In genomic region chr15:50328116-50328515, GRCh38 we compare ENCODE assay signal across 33 cellular contexts. TPM values are rescaled to one million over a fixed set of nuclear protein-coding genes. Genes with fewer than 3 reads are reported as not detected.
DNase-seq lines count a peak whose midpoint lies in the region; ATAC-seq, FAIRE-seq and TF ChIP-seq lines count a peak whose summit lies in the region.
"Had no signal": no experiment of that assay in that cellular context is flagged by ENCODE, and none has a peak within 500 bp of the region (broad histone marks: within the 10 kb centered on the region; RNA-seq: fewer than 3 reads in every experiment).

No MANE protein-coding gene starts in this region.

- DNase-seq in right lobe of liver, result no peak
- no peak for DNase-seq in HepG2 (ENCODE audit: low spot score)
- no peak for DNase-seq in glutamatergic neuron
- no peak for DNase-seq in left lobe of liver (ENCODE audit: low spot score)
- no peak for DNase-seq in ACHN
- DNase-seq in stimulated activated naive B cell treated with anti-CD40 and anti-IgM and Interleukin-4, amounts not matched to agents 10 μg/mL and 1 μg/mL and 100 μg/mL, for 72 hours, result no peak
- DNase-seq: 8988T; AML-193; BE2C; C1 segment of cervical spinal cord; Caco-2; Calu3; CD4-positive, alpha-beta memory T cell; CD4-positive, alpha-beta T cell; CD4-positive, CD25-positive, alpha-beta regulatory T cell; CD8-positive, alpha-beta memory T cell; CD8-positive, alpha-beta T cell; COR-L47; DMS 273 treated with DMSO at 0.1 percent for 48 hours; DMS153; DMS53; DMS79; DMS79 treated with DMSO at 0.1 percent for 48 hours; DND-41; EL had no signal

- H3K27ac Mint-ChIP-seq in glutamatergic neuron (ENCODE audit: unreplicated experiment), result no peak overlapping the region
- no peak overlapping the region for H3K27ac Mint-ChIP-seq in stimulated activated naive B cell treated with anti-CD40 and anti-IgM and Interleukin-4, amounts not matched to agents 10 μg/mL and 1 μg/mL and 100 μg/mL, for 72 hours
- H3K27ac Mint-ChIP-seq: B cell; CD14-positive monocyte; CD4-positive, alpha-beta T cell; CD4-positive, CD25-positive, alpha-beta regulatory T cell; CD8-positive, alpha-beta memory T cell; CD8-positive, alpha-beta T cell had no signal

- H3K9me3 Mint-ChIP-seq in glutamatergic neuron (ENCODE audit: unreplicated experiment), result peaks cover 2% of the 10 kb centered on the region
- no peaks in the 10 kb centered on the region for H3K9me3 Mint-ChIP-seq in stimulated activated naive B cell treated with anti-CD40 and anti-IgM and Interleukin-4, amounts not matched to agents 10 μg/mL and 1 μg/mL and 100 μg/mL, for 72 hours
- H3K9me3 Mint-ChIP-seq: CD14-positive monocyte; CD4-positive, alpha-beta memory T cell; CD4-positive, alpha-beta T cell; CD4-positive, CD25-positive, alpha-beta regulatory T cell; CD8-positive, alpha-beta memory T cell; CD8-positive, alpha-beta T cell had no signal

- POLR2A ChIA-PET in HepG2 (lab: Yijun Ruan, JAX), result no interaction called here

- H4K20me1 ChIP-seq in HepG2 (ENCODE audit: insufficient read depth, low read length), result no peaks in the 10 kb centered on the region

- no peak overlapping the region for H2AFZ ChIP-seq in HepG2 (ENCODE audit: low read length)

- ATAC-seq in right lobe of liver, result peak in 3 of 4 donors; percentile 41 to 58 (median 48)
- no peak for ATAC-seq in HepG2
- ATAC-seq in left lobe of liver, result peak; percentile 57
- ATAC-seq in stimulated activated naive B cell treated with anti-CD40 and anti-IgM and Interleukin-4, amounts not matched to agents 10 μg/mL and 1 μg/mL and 100 μg/mL, for 72 hours (replicated peaks), result no peak
- ATAC-seq: A549; CD8-positive, alpha-beta T cell had no signal

- TF ChIP-seq RAD21 in HepG2 (CRISPR knock-in tag; IDR thresholded peaks at IDR 0.05), result no peak

- in situ Hi-C loops in HepG2 (cut with HindIII; ENCODE audit: extremely low pct_ligation_motif_present, low pct_unique_long_range_greater_than_20kb) (no loop called here), ACHN (cut with HindIII; ENCODE audit: low pct_ligation_motif_present, low pct_unique_long_range_greater_than_20kb, low sequenced_read_pairs) (no loop called here)

- no peak for TF ChIP-seq POLR2A in right lobe of liver (IDR thresholded peaks at IDR 0.05)
- TF ChIP-seq POLR2A in HepG2 (IDR thresholded peaks at IDR 0.05; ENCODE audit: insufficient read depth in 1 of 2, low read depth in 2 of 2, low read length in 2 of 2), result no peak

- H3K36me3 ChIP-seq in right lobe of liver, result no peaks in the 10 kb centered on the region
- no peaks in the 10 kb centered on the region; a peak in 1 of 5 replicates for H3K36me3 ChIP-seq in HepG2 (replicated peaks in 1 of 2; ENCODE audit: control insufficient read depth in 1 of 2, insufficient read depth in 2 of 2, low read length in 2 of 2)
- H3K36me3 ChIP-seq: BE2C had no signal

- CTCF ChIA-PET in HepG2 (lab: Yijun Ruan, JAX; ENCODE audit: low intra/inter-chr PET ratio, low total read pairs), result no interaction called here

- peaks cover 2% of the 10 kb centered on the region for H3K27me3 Mint-ChIP-seq in glutamatergic neuron (ENCODE audit: unreplicated experiment)
- no peaks in the 10 kb centered on the region for H3K27me3 Mint-ChIP-seq in stimulated activated naive B cell treated with anti-CD40 and anti-IgM and Interleukin-4, amounts not matched to agents 10 μg/mL and 1 μg/mL and 100 μg/mL, for 72 hours
- H3K27me3 Mint-ChIP-seq: B cell; CD4-positive, alpha-beta memory T cell; CD4-positive, alpha-beta T cell; CD4-positive, CD25-positive, alpha-beta regulatory T cell; CD8-positive, alpha-beta memory T cell had no signal

- no TSS peak for BruUV-seq in HepG2 (replicated peaks; lab: Mats Ljungman, UMichigan)

- H3K79me2 ChIP-seq in HepG2 (ENCODE audit: insufficient read depth, low read length), result peaks cover 9% of the 10 kb centered on the region

- H3K9ac ChIP-seq in HepG2 (ENCODE audit: insufficient read depth, low read depth, low read length), result no peak overlapping the region
- H3K9ac ChIP-seq: BLaER1; BLaER1 treated with 17β-estradiol and CSF1 and Interleukin-3, amounts not matched to agents 10 nM and 100 nM had no signal

- peak overlapping the region; percentile 40 for H3K4me3 Mint-ChIP-seq in glutamatergic neuron (ENCODE audit: unreplicated experiment)
- no peak overlapping the region for H3K4me3 Mint-ChIP-seq in stimulated activated naive B cell treated with anti-CD40 and anti-IgM and Interleukin-4, amounts not matched to agents 10 μg/mL and 1 μg/mL and 100 μg/mL, for 72 hours
- H3K4me3 Mint-ChIP-seq: B cell; CD14-positive monocyte; CD4-positive, alpha-beta memory T cell; CD4-positive, alpha-beta T cell; CD4-positive, CD25-positive, alpha-beta regulatory T cell; CD8-positive, alpha-beta memory T cell; CD8-positive, alpha-beta T cell had no signal

- H3K4me1 ChIP-seq in right lobe of liver (no peaks in the 10 kb centered on the region), HepG2 (ENCODE audit: insufficient read depth, low read length) (no peaks in the 10 kb centered on the region)
- H3K4me1 ChIP-seq: A549, BE2C, Caco-2 had no signal

- no peak for FAIRE-seq in HepG2 (lab: Jason Lieb, UNC)
- FAIRE-seq: A549, D721Med had no signal

- intact Hi-C loops in right lobe of liver (cut with DNase I) (no loop called here), HepG2 (cut with micrococcal nuclease; ENCODE audit: unreplicated experiment) (no loop called here)

- H3K4me3 ChIP-seq in right lobe of liver (no peak overlapping the region), HepG2 (replicated peaks in 1 of 3; ENCODE audit: insufficient read depth in 1 of 3, low read depth in 2 of 3, low read length in 3 of 3) (no peak overlapping the region)
- H3K4me3 ChIP-seq: A549; BLaER1; BLaER1 treated with 17β-estradiol and CSF1 and Interleukin-3, amounts not matched to agents 10 nM and 100 nM had no signal

- TF ChIP-seq EP300 in HepG2 (IDR thresholded peaks at IDR 0.05; ENCODE audit: low read depth in 2 of 2, low read length in 2 of 2) (no peak), HepG2 (CRISPR knock-in tag; IDR thresholded peaks at IDR 0.05; ENCODE audit: borderline replicate concordance) (no peak)

- H3K27me3 ChIP-seq in right lobe of liver (no peaks in the 10 kb centered on the region), HepG2 (ENCODE audit: control insufficient read depth in 1 of 2, insufficient read depth in 2 of 2, low read length in 2 of 2) (no peaks in the 10 kb centered on the region)
- H3K27me3 ChIP-seq: BE2C; BLaER1; BLaER1 treated with 17β-estradiol and CSF1 and Interleukin-3, amounts not matched to agents 10 nM and 100 nM had no signal

- peak overlapping the region in 1 of 3 donors; percentile 2 for H3K27ac ChIP-seq in right lobe of liver
- no peak overlapping the region for H3K27ac ChIP-seq in HepG2 (ENCODE audit: extremely low read length, insufficient read depth, low read length)
- H3K27ac ChIP-seq: 22Rv1; A549; BLaER1; BLaER1 treated with 17β-estradiol and CSF1 and Interleukin-3, amounts not matched to agents 10 nM and 100 nM; C4-2B had no signal

- WGBS in right lobe of liver (ENCODE audit: insufficient coverage, low coverage, low lambda C conversion rate, missing lambda C conversion rate), result 51% methylated on average over 3 of the region's 3 CpGs
- WGBS in HepG2 (ENCODE audit: low lambda C conversion rate), result 96% methylated on average over 3 of the region's 3 CpGs

- H3K36me3 Mint-ChIP-seq in glutamatergic neuron (ENCODE audit: unreplicated experiment), result no peaks in the 10 kb centered on the region
- peaks cover 5 to 12% of the 10 kb centered on the region in 2 donors for H3K36me3 Mint-ChIP-seq in stimulated activated naive B cell treated with anti-CD40 and anti-IgM and Interleukin-4, amounts not matched to agents 10 μg/mL and 1 μg/mL and 100 μg/mL, for 72 hours
- H3K36me3 Mint-ChIP-seq: CD8-positive, alpha-beta T cell had no signal

- H3K4me2 ChIP-seq in HepG2 (ENCODE audit: low read depth, low read length), result no peak overlapping the region
- H3K4me2 ChIP-seq: A549; BLaER1; BLaER1 treated with 17β-estradiol and CSF1 and Interleukin-3, amounts not matched to agents 10 nM and 100 nM had no signal

- TF ChIP-seq CTCF in right lobe of liver (IDR thresholded peaks at IDR 0.05), result no peak
- no peak for TF ChIP-seq CTCF in HepG2 (CRISPR knock-in tag; IDR thresholded peaks at IDR 0.05)
- no peak for TF ChIP-seq CTCF in glutamatergic neuron (IDR thresholded peaks at IDR 0.05; ENCODE audit: partially characterized antibody, unreplicated experiment)

- H3K4me1 Mint-ChIP-seq in glutamatergic neuron (ENCODE audit: low read depth, unreplicated experiment), result peaks cover 26% of the 10 kb centered on the region
- H3K4me1 Mint-ChIP-seq in stimulated activated naive B cell treated with anti-CD40 and anti-IgM and Interleukin-4, amounts not matched to agents 10 μg/mL and 1 μg/mL and 100 μg/mL, for 72 hours, result peaks cover 10 to 34% of the 10 kb centered on the region in 2 donors
- H3K4me1 Mint-ChIP-seq: CD14-positive monocyte had no signal

- no peaks in the 10 kb centered on the region for H3K9me3 ChIP-seq in right lobe of liver
- no peaks in the 10 kb centered on the region for H3K9me3 ChIP-seq in HepG2 (ENCODE audit: low read length)
- H3K9me3 ChIP-seq: A549; BE2C; BLaER1; BLaER1 treated with 17β-estradiol and CSF1 and Interleukin-3, amounts not matched to agents 10 nM and 100 nM; Caco-2 had no signal

RNA-seq across cellular contexts. Expression of gene GABPB1, which starts 26.9 kb away (rescaled TPM):
- total RNA-seq in right lobe of liver (10 to 100 TPM in 2 of 6 experiments, 1 to 10 TPM in 4; 5.4 to 10.5 (median 9.4) TPM), HepG2 (2016; rRNA removed; fragmentation: Illumina TruSeq; extraction: Trizol) (39.5 and 50.8 TPM in 2 replicates), glutamatergic neuron (ENCODE audit: unreplicated experiment) (23.9 TPM), left lobe of liver (6.0 TPM)
- total RNA-seq in HepG2 (2016; cell fraction: cytosol; rRNA removed; fragmentation: Illumina TruSeq; extraction: Trizol; ENCODE audit: low read depth), result 20.3 and 21.4 TPM in 2 replicates
- total RNA-seq in HepG2 (2016; cell fraction: insoluble cytoplasmic fraction; rRNA removed; fragmentation: Illumina TruSeq; extraction: Trizol), result 39.6 and 53.8 TPM in 2 replicates
- 21.1 and 26.8 TPM in 2 replicates for total RNA-seq in HepG2 (2016; cell fraction: membrane; rRNA removed; fragmentation: Illumina TruSeq; extraction: Trizol)
- total RNA-seq in HepG2 (2016; cell fraction: nucleus; rRNA removed; fragmentation: Illumina TruSeq; extraction: Trizol), result 26.7 and 32.6 TPM in 2 replicates
- polyA plus RNA-seq in HepG2 (2011; rRNA removed), result 17.3 and 17.5 TPM in 2 replicates
- polyA plus RNA-seq in HepG2 (2011; cell fraction: cytosol; rRNA removed), result 14.7 and 16.5 TPM in 2 replicates
- polyA plus RNA-seq in HepG2 (2011; cell fraction: nucleus; rRNA removed), result 13.3 and 13.7 TPM in 2 replicates
- 16.1 and 16.5 TPM in 2 replicates for polyA plus RNA-seq in HepG2 (2012)
- 4.0 and 4.5 TPM in 2 replicates for polyA plus RNA-seq in HepG2 (2016; cell fraction: cytosol; fragmentation: Illumina TruSeq; extraction: Trizol; ENCODE audit: low read depth)
- polyA plus RNA-seq in HepG2 (2016; cell fraction: insoluble cytoplasmic fraction; fragmentation: Illumina TruSeq; extraction: Trizol; ENCODE audit: low read depth), result 41.6 and 42.3 TPM in 2 replicates
- 7.4 and 10.3 TPM in 2 replicates for polyA plus RNA-seq in HepG2 (2016; cell fraction: membrane; fragmentation: Illumina TruSeq; extraction: Trizol; ENCODE audit: low read depth)
- polyA plus RNA-seq in HepG2 (2016; cell fraction: nucleus; fragmentation: Illumina TruSeq; extraction: Trizol; ENCODE audit: insufficient read depth, low read depth), result 29.3 and 31.2 TPM in 2 replicates
- polyA minus RNA-seq in HepG2 (2011; rRNA and poly(A)+ RNA removed; ENCODE audit: low replicate concordance), result 18.7 and 35.6 TPM in 2 replicates
- 16.2 and 16.9 TPM in 2 replicates for polyA minus RNA-seq in HepG2 (2011; cell fraction: cytosol; rRNA and poly(A)+ RNA removed)
- 26.9 and 28.7 TPM in 2 replicates for polyA minus RNA-seq in HepG2 (2011; cell fraction: nucleus; rRNA and poly(A)+ RNA removed)

Comparison
In these comparisons a context has a peak if more than half of its experiments do, and no peak if none do; other contexts are left out.
1. ATAC-seq: peak in right lobe of liver (3 of 4) and left lobe of liver (single experiment); none in HepG2 (single experiment) and stimulated activated naive B cell treated with anti-CD40 and anti-IgM and Interleukin-4, amounts not matched to agents 10 μg/mL and 1 μg/mL and 100 μg/mL, for 72 hours (0 of 2).